1 cellular context compared by ENCODE assay signal in genomic region chr17:5111402-5112204, GRCh38.
TF ChIP-seq lines count a peak whose summit lies in the region.

TSS of gene ZNF232 (minus strand) at chr17:5111878. CDS start at chr17:5111822, 56 bp downstream.

TF ChIP-seq in K562, 482 proteins besides CTCF, POLR2A, EP300 and RAD21 (continued from another document and continues in another):
- no peak for TF ChIP-seq MLLT1 (IDR thresholded peaks at IDR 0.05)
- no peak for TF ChIP-seq NFE2 (IDR thresholded peaks at IDR 0.05; ENCODE audit: low read depth)
- peak; percentile 54 for TF ChIP-seq KDM5B (IDR thresholded peaks at IDR 0.05; ENCODE audit: insufficient replicate concordance, low read depth, low read length)
- TF ChIP-seq HINFP (tag; conservative IDR thresholded peaks at IDR 0.05; ENCODE audit: low read depth): no peak
- no peak for TF ChIP-seq ZNF512 (tag; IDR thresholded peaks at IDR 0.05)
- TF ChIP-seq ZMIZ1 (IDR thresholded peaks at IDR 0.05; ENCODE audit: low read depth in 2 of 2, low read length in 2 of 2): no peak
- peak; percentile 88 for TF ChIP-seq L3MBTL2 (IDR thresholded peaks at IDR 0.05)
- TF ChIP-seq ZNF165 (CRISPR knock-in tag; IDR thresholded peaks at IDR 0.05; ENCODE audit: borderline replicate concordance): no peak
- TF ChIP-seq KAT8 (IDR thresholded peaks at IDR 0.05; ENCODE audit: low read depth): no peak
- TF ChIP-seq MCM3 (IDR thresholded peaks at IDR 0.05): no peak
- TF ChIP-seq GTF2B (IDR thresholded peaks at IDR 0.05; ENCODE audit: extremely low read depth, insufficient read length): no peak
- no peak for TF ChIP-seq ETV6 (IDR thresholded peaks at IDR 0.05; ENCODE audit: borderline replicate concordance in 1 of 2, low read depth in 2 of 2, low read length in 1 of 2)
- TF ChIP-seq ETV6 (CRISPR knock-in tag; IDR thresholded peaks at IDR 0.05; ENCODE audit: borderline replicate concordance): no peak
- no peak for TF ChIP-seq ZNF232 (CRISPR knock-in tag; IDR thresholded peaks at IDR 0.05)
- no peak for TF ChIP-seq ELF4 (CRISPR knock-in tag; IDR thresholded peaks at IDR 0.05)
- no peak for TF ChIP-seq ZNF384 (IDR thresholded peaks at IDR 0.05; ENCODE audit: low read depth, low read length)
- TF ChIP-seq DACH1 (IDR thresholded peaks at IDR 0.05; ENCODE audit: partially characterized antibody): no peak
- no peak for TF ChIP-seq MCM2 (IDR thresholded peaks at IDR 0.05; ENCODE audit: low read depth)
- no peak for TF ChIP-seq PCBP1 (IDR thresholded peaks at IDR 0.05; ENCODE audit: low read depth, low read length, poor library complexity, severe bottlenecking)
- TF ChIP-seq ARID3B (CRISPR knock-in tag; IDR thresholded peaks at IDR 0.05; ENCODE audit: borderline replicate concordance): no peak
- TF ChIP-seq ZNF707 (CRISPR knock-in tag; conservative IDR thresholded peaks at IDR 0.05): no peak
- no peak for TF ChIP-seq KLF10 (CRISPR knock-in tag; IDR thresholded peaks at IDR 0.05)
- no peak for TF ChIP-seq MTF1 (CRISPR knock-in tag; IDR thresholded peaks at IDR 0.05; ENCODE audit: borderline replicate concordance)
- TF ChIP-seq E2F8 (IDR thresholded peaks at IDR 0.05; ENCODE audit: low read depth, partially characterized antibody): no peak
- TF ChIP-seq RBM22 (IDR thresholded peaks at IDR 0.05; ENCODE audit: low read depth, low read length, poor library complexity, severe bottlenecking): no peak
- TF ChIP-seq ZNF277 (CRISPR knock-in tag; IDR thresholded peaks at IDR 0.05; ENCODE audit: borderline replicate concordance): no peak
- TF ChIP-seq ETS1 (conservative IDR thresholded peaks at IDR 0.05; ENCODE audit: control insufficient read depth, low read depth, low read length): peak; percentile 45; the same call in 1 of the 2 replicates
- no peak for TF ChIP-seq CLOCK (CRISPR knock-in tag; IDR thresholded peaks at IDR 0.05; ENCODE audit: borderline replicate concordance)
- TF ChIP-seq ATF6 (CRISPR knock-in tag; IDR thresholded peaks at IDR 0.05): 0 out of 2 replicates have a peak, but pooled peaks have one; percentile 17
- no peak for TF ChIP-seq THRA (IDR thresholded peaks at IDR 0.05)
